In genomic region chr22:33404723-33405122, GRCh38 we compare ENCODE assay signal across 1 cellular context.
TF ChIP-seq lines count a peak whose summit lies in the region.

No MANE protein-coding gene starts in this region.

TF ChIP-seq in GM12878, 131 proteins besides CTCF, POLR2A, EP300 and RAD21 (continued from another document):
- TF ChIP-seq PBX3 (IDR thresholded peaks at IDR 0.05; ENCODE audit: insufficient replicate concordance, low read depth, low read length) = no peak
- TF ChIP-seq BACH1 (IDR thresholded peaks at IDR 0.05; ENCODE audit: borderline replicate concordance) = no peak
- TF ChIP-seq FOS (IDR thresholded peaks at IDR 0.05; ENCODE audit: borderline replicate concordance, extremely low read depth, insufficient read length) = no peak
- no peak for TF ChIP-seq CHD2 (IDR thresholded peaks at IDR 0.05; ENCODE audit: borderline replicate concordance, low read depth, low read length)
- TF ChIP-seq CEBPB (IDR thresholded peaks at IDR 0.05; ENCODE audit: borderline replicate concordance in 1 of 2, low read depth in 2 of 2, low read length in 2 of 2) = no peak
- no peak for TF ChIP-seq TAF1 (IDR thresholded peaks at IDR 0.05; ENCODE audit: borderline replicate concordance, low read depth, low read length)
